8 cellular contexts compared by ENCODE assay signal in genomic region chr2:55048514-55048924, GRCh38. TPM values are rescaled to one million over a fixed set of nuclear protein-coding genes. Genes with fewer than 3 reads are reported as not detected.
DNase-seq lines count a peak whose midpoint lies in the region; ATAC-seq, FAIRE-seq and TF ChIP-seq lines count a peak whose summit lies in the region.

No MANE protein-coding gene starts in this region.

- peak overlapping the region; percentile 96 to 97 for H3K9ac ChIP-seq in colonic mucosa (ENCODE audit: low read depth in 2 of 2, low read length in 2 of 2)

- no peak for TF ChIP-seq CTCF in colonic mucosa (IDR thresholded peaks at IDR 0.05)

- H3K36me3 ChIP-seq in colonic mucosa: no peaks in the 10 kb centered on the region

- H3K4me1 ChIP-seq in colonic mucosa: no peaks in the 10 kb centered on the region

- peak overlapping the region; percentile 100 for H3K27ac ChIP-seq in colonic mucosa

- H3K4me3 ChIP-seq in GM08714 (ENCODE audit: low read length) (peak overlapping the region; percentile 89), colonic mucosa (peak overlapping the region; percentile 92)

- H3K9me3 ChIP-seq in colonic mucosa: no peaks in the 10 kb centered on the region

- peak; percentile 67 for DNase-seq in Ammon's horn (ENCODE audit: low spot score)
- DNase-seq in RCC 7860 (ENCODE audit: low spot score): peak; percentile 35
- peak; percentile 67 for DNase-seq in colonic mucosa
- peak; percentile 55 for DNase-seq in midbrain (lab: John Stamatoyannopoulos, UW)
- DNase-seq in GM12892 (ENCODE audit: insufficient read length): no peak

- intact Hi-C loops in colonic mucosa (cut with DNase I): no loop called here

- ATAC-seq in GM19397 (IDR thresholded peaks at IDR 0.05; ENCODE audit: unreplicated experiment) (no peak), HG02623 (IDR thresholded peaks at IDR 0.05; ENCODE audit: unreplicated experiment) (no peak)

- no peaks in the 10 kb centered on the region for H3K27me3 ChIP-seq in colonic mucosa

- TF ChIP-seq POLR2A in GM12892 (IDR thresholded peaks at IDR 0.05; ENCODE audit: low read depth, low read length): no peak

- FAIRE-seq in RCC 7860 (lab: Jason Lieb, UNC) (no peak), GM12892 (lab: Jason Lieb, UNC) (no peak)

RNA-seq across cellular contexts. Expression of gene RTN4, which starts 1.7 kb away (rescaled TPM):
- total RNA-seq in colonic mucosa: 100 to 1,000 TPM; 199 to 280 TPM
- 113 TPM for polyA plus RNA-seq in GM12892 (2012; ENCODE audit: missing spikeins)
